In genomic region chrX:136275553-136275952, GRCh38 we compare ENCODE assay signal across 22 cellular contexts. TPM values are rescaled to one million over a fixed set of nuclear protein-coding genes. Genes with fewer than 3 reads are reported as not detected.
"Had no signal": no experiment of that assay in that cellular context is flagged by ENCODE, and none has a peak within 500 bp of the region (broad histone marks: within the 10 kb centered on the region; RNA-seq: fewer than 3 reads in every experiment).

No MANE protein-coding gene starts in this region.

- H3K4me3 ChIP-seq: breast epithelium, left ventricle myocardium inferior had no signal

- DNase-seq: activated CD4-positive, alpha-beta T cell treated with anti-CD3 and anti-CD28 coated beads, Interleukin-2, amount 50 U/mL, for 4 hours; activated gamma-delta T cell; activated T-cell treated with anti-CD3 and anti-CD28 coated beads, Interleukin-2, amount 50 U/mL, for 72 hours; cerebellar nuclear complex; effector CD8-positive, alpha-beta T cell; foreskin keratinocyte; glutamatergic neuron; hypothalamus; kidney; left ventricle myocardium inferior; naive B cell; stimulated activated CD4-positive, alpha-beta T cell treated with anti-CD3 and anti-CD28 coated beads, Interleukin-2, amount 100 ng/mL, for 24 hours; stimulated activated naive CD8-positive, alpha-beta T cell treated with anti-CD3 and anti-CD28 coated beads, Interleukin-15, Interleukin-2, amounts not matched to agents 100 U/mL and 50 U/mL, for 24 hours; substantia nigra; trophoblast cell had no signal

- H3K9me3 ChIP-seq: breast epithelium, left ventricle myocardium inferior had no signal

- H3K27me3 ChIP-seq: foreskin keratinocyte had no signal

- H3K27ac ChIP-seq: breast epithelium, foreskin keratinocyte, left ventricle myocardium inferior had no signal

- H3K36me3 ChIP-seq: breast epithelium, left ventricle myocardium inferior had no signal

- H3K4me1 ChIP-seq: breast epithelium, left ventricle myocardium inferior had no signal

- FAIRE-seq: kidney, TTC549 had no signal

- ATAC-seq: activated T-cell treated with anti-CD3 and anti-CD28 coated beads, Interleukin-2, amount 50 U/mL, for 72 hours; foreskin keratinocyte; stimulated activated naive CD8-positive, alpha-beta T cell treated with anti-CD3 and anti-CD28 coated beads, Interleukin-15, Interleukin-2, amounts not matched to agents 100 U/mL and 50 U/mL, for 24 hours had no signal

RNA-seq across cellular contexts. Expression of gene ADGRG4, which starts 25.2 kb away (rescaled TPM):
- total RNA-seq: activated CD8-positive, alpha-beta memory T cell treated with anti-CD3 and anti-CD28 coated beads for 36 hours; activated T-cell treated with anti-CD3 and anti-CD28 coated beads, Interleukin-2, amount 50 U/mL, for 72 hours; fibroblast of lung; foreskin keratinocyte; left ventricle myocardium inferior; neural crest cell; osteoblast; T-helper 2 cell treated with Interferon-gamma antibody and Interleukin-4, amounts not matched to agents 100 ng/mL and 5 ng/mL, for 36 hours had no signal
- polyA plus RNA-seq: foreskin keratinocyte had no signal
